ENCODE assay signal across 10 cellular contexts in the genomic region with DNA sequence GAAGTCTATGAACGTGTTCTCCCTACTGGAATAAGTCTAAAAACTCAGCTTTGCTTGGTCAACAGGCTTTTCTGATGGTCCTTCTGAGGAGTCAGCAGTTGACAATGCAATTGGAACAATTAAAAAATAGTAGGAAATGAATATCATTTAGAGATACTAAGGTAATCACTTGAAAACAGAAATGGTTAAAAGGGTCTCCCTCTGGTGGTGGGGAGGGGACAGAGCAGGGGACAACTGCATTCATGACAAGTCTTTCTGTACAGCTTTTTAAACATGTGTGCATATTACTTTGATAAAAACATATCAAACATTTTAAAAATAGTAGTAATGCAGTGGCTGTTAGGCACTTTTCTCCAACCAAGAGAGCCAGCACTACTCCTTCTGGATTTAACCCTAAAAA.
DNase-seq lines count a peak whose midpoint lies in the region; ATAC-seq and TF ChIP-seq lines count a peak whose summit lies in the region.
"Had no signal": no experiment of that assay in that cellular context is flagged by ENCODE, and none has a peak within 500 bp of the region (broad histone marks: within the 10 kb centered on the region; RNA-seq: fewer than 3 reads in every experiment).

No MANE protein-coding gene starts in this region.

- H3K9me3 ChIP-seq in HEK293 (ENCODE audit: control insufficient read depth, insufficient read depth, low read depth, low read length) (no peaks in the 10 kb centered on the region), tibial artery (no peaks in the 10 kb centered on the region)

- H3K27ac ChIP-seq in HEK293 (ENCODE audit: extremely low read depth, low read depth, low read length) (no peak overlapping the region), tibial artery (no peak overlapping the region)

- no peak overlapping the region for H3K4me3 ChIP-seq in HEK293 (ENCODE audit: low read depth, low read length)
- no peak overlapping the region for H3K4me3 ChIP-seq in kidney epithelial cell (ENCODE audit: low read depth, low read length)
- no peak overlapping the region for H3K4me3 ChIP-seq in tibial artery

- intact Hi-C loops in tibial artery (cut with DNase I; ENCODE audit: low total_unique reads) = no loop called here

- POLR2A ChIA-PET in HEK293 (lab: Yijun Ruan, JAX) = no interaction called here

- no peaks in the 10 kb centered on the region for H3K9me3 Mint-ChIP-seq in stimulated activated naive B cell treated with anti-CD40 and anti-IgM and Interleukin-4, amounts not matched to agents 10 μg/mL and 1 μg/mL and 100 μg/mL, for 72 hours
- no peaks in the 10 kb centered on the region for H3K9me3 Mint-ChIP-seq in activated T-cell treated with anti-CD3 and anti-CD28 coated beads, Interleukin-2, amount 50 U/mL, for 4 hours
- H3K9me3 Mint-ChIP-seq: activated B cell treated with CpG ODN at 0.5 μM for 24 hours had no signal

- no peak overlapping the region for H3K27ac Mint-ChIP-seq in stimulated activated naive B cell treated with anti-CD40 and anti-IgM and Interleukin-4, amounts not matched to agents 10 μg/mL and 1 μg/mL and 100 μg/mL, for 72 hours
- H3K27ac Mint-ChIP-seq: activated B cell treated with CpG ODN at 0.5 μM for 24 hours; CD4-positive, alpha-beta memory T cell had no signal

- peak; percentile 45 for DNase-seq in NCI-H1092 treated with DMSO at 0.1 percent for 48 hours (lab: John Stamatoyannopoulos, UW)
- DNase-seq in NCI-H1092 (lab: John Stamatoyannopoulos, UW) = no peak
- peak; percentile 37 for DNase-seq in SK-MEL-5 (ENCODE audit: low read depth, low spot score)
- DNase-seq in kidney epithelial cell (ENCODE audit: low read depth) = no peak
- no peak for DNase-seq in stimulated activated naive B cell treated with anti-CD40 and anti-IgM and Interleukin-4, amounts not matched to agents 10 μg/mL and 1 μg/mL and 100 μg/mL, for 72 hours
- no peak for DNase-seq in tibial artery
- no peak for DNase-seq in activated T-cell treated with anti-CD3 and anti-CD28 coated beads, Interleukin-2, amount 50 U/mL, for 4 hours
- DNase-seq: activated B cell treated with CpG ODN at 0.5 μM for 24 hours had no signal

- ATAC-seq in stimulated activated naive B cell treated with anti-CD40 and anti-IgM and Interleukin-4, amounts not matched to agents 10 μg/mL and 1 μg/mL and 100 μg/mL, for 72 hours (replicated peaks) = no peak
- no peak for ATAC-seq in activated T-cell treated with anti-CD3 and anti-CD28 coated beads, Interleukin-2, amount 50 U/mL, for 4 hours

- in situ Hi-C loops in SK-MEL-5 (cut with HindIII; ENCODE audit: low pct_unique_long_range_greater_than_20kb, low sequenced_read_pairs) = no loop called here

- CTCF ChIA-PET in HEK293 (lab: Yijun Ruan, JAX) = interaction anchor here (0.6 to 1.4 kb wide), 12 partner anchors 9 to 1697 kb away, joined by 3 to 6 read pairs (median 3); no protein-coding TSS in a partner anchor

- no peak overlapping the region for H3K4me3 Mint-ChIP-seq in stimulated activated naive B cell treated with anti-CD40 and anti-IgM and Interleukin-4, amounts not matched to agents 10 μg/mL and 1 μg/mL and 100 μg/mL, for 72 hours
- H3K4me3 Mint-ChIP-seq in activated T-cell treated with anti-CD3 and anti-CD28 coated beads, Interleukin-2, amount 50 U/mL, for 4 hours = no peak overlapping the region
- H3K4me3 Mint-ChIP-seq: activated B cell treated with CpG ODN at 0.5 μM for 24 hours; CD4-positive, alpha-beta memory T cell had no signal

- H3K27me3 ChIP-seq in kidney epithelial cell (ENCODE audit: control insufficient read depth, insufficient read depth, low read length) (no peaks in the 10 kb centered on the region), tibial artery (no peaks in the 10 kb centered on the region)

- no peaks in the 10 kb centered on the region for H3K27me3 Mint-ChIP-seq in stimulated activated naive B cell treated with anti-CD40 and anti-IgM and Interleukin-4, amounts not matched to agents 10 μg/mL and 1 μg/mL and 100 μg/mL, for 72 hours
- no peaks in the 10 kb centered on the region for H3K27me3 Mint-ChIP-seq in activated T-cell treated with anti-CD3 and anti-CD28 coated beads, Interleukin-2, amount 50 U/mL, for 4 hours (ENCODE audit: low read depth)
- H3K27me3 Mint-ChIP-seq: activated B cell treated with CpG ODN at 0.5 μM for 24 hours; CD4-positive, alpha-beta memory T cell had no signal

- TF ChIP-seq CTCF in HEK293 (tag by site-specific recombination; IDR thresholded peaks at IDR 0.05) (0 out of 2 replicates have a peak, but pooled peaks have one; percentile 24), kidney epithelial cell (IDR thresholded peaks at IDR 0.05; ENCODE audit: insufficient read depth, low read length, poor library complexity, severe bottlenecking) (peak; percentile 77), tibial artery (IDR thresholded peaks at IDR 0.05) (no peak)

- H3K4me1 ChIP-seq in HEK293 (ENCODE audit: control insufficient read depth, insufficient read depth, low read length) = no peaks in the 10 kb centered on the region
- H3K4me1 ChIP-seq in tibial artery = no peaks in the 10 kb centered on the region

- peaks cover 4 to 5% of the 10 kb centered on the region in 2 donors for H3K4me1 Mint-ChIP-seq in stimulated activated naive B cell treated with anti-CD40 and anti-IgM and Interleukin-4, amounts not matched to agents 10 μg/mL and 1 μg/mL and 100 μg/mL, for 72 hours
- no peaks in the 10 kb centered on the region for H3K4me1 Mint-ChIP-seq in activated T-cell treated with anti-CD3 and anti-CD28 coated beads, Interleukin-2, amount 50 U/mL, for 4 hours (ENCODE audit: low read depth)
- H3K4me1 Mint-ChIP-seq: activated B cell treated with CpG ODN at 0.5 μM for 24 hours; CD4-positive, alpha-beta memory T cell had no signal

- H3K36me3 ChIP-seq in HEK293 (ENCODE audit: control insufficient read depth in 2 of 2, insufficient read depth in 1 of 2, low read length in 2 of 2) (no peaks in the 10 kb centered on the region), kidney epithelial cell (ENCODE audit: control insufficient read depth, insufficient read depth, low read length) (no peaks in the 10 kb centered on the region), tibial artery (no peaks in the 10 kb centered on the region)

- no peaks in the 10 kb centered on the region for H3K36me3 Mint-ChIP-seq in stimulated activated naive B cell treated with anti-CD40 and anti-IgM and Interleukin-4, amounts not matched to agents 10 μg/mL and 1 μg/mL and 100 μg/mL, for 72 hours
- H3K36me3 Mint-ChIP-seq in activated T-cell treated with anti-CD3 and anti-CD28 coated beads, Interleukin-2, amount 50 U/mL, for 4 hours (ENCODE audit: insufficient read depth) = no peaks in the 10 kb centered on the region
- H3K36me3 Mint-ChIP-seq: CD4-positive, alpha-beta memory T cell had no signal

TF ChIP-seq in HEK293, 187 proteins besides CTCF, POLR2A, EP300 and RAD21:
- TF ChIP-seq, protein P1, sequence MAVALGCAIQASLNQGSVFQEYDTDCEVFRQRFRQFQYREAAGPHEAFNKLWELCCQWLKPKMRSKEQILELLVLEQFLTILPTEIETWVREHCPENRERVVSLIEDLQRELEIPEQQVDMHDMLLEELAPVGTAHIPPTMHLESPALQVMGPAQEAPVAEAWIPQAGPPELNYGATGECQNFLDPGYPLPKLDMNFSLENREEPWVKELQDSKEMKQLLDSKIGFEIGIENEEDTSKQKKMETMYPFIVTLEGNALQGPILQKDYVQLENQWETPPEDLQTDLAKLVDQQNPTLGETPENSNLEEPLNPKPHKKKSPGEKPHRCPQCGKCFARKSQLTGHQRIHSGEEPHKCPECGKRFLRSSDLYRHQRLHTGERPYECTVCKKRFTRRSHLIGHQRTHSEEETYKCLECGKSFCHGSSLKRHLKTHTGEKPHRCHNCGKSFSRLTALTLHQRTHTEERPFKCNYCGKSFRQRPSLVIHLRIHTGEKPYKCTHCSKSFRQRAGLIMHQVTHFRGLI (tag by site-specific recombination; IDR thresholded peaks at IDR 0.05) = no peak
- TF ChIP-seq ZNF292 (tag by site-specific recombination; IDR thresholded peaks at IDR 0.05; ENCODE audit: borderline replicate concordance, low read depth) = no peak
- no peak for TF ChIP-seq ZNF837 (tag by site-specific recombination; IDR thresholded peaks at IDR 0.05)
- TF ChIP-seq YY2 (tag by site-specific recombination; IDR thresholded peaks at IDR 0.05) = no peak
- TF ChIP-seq ZNF654 (tag by site-specific recombination; IDR thresholded peaks at IDR 0.05; ENCODE audit: low read depth) = peak; percentile 24; the same call in 1 of the 2 replicates
TF ChIP-seq in HEK293: peak in this region for 1.

Comparison
In these comparisons a context has a peak if more than half of its experiments do, and no peak if none do; other contexts are left out.
1. DNase-seq: peak in NCI-H1092 treated with DMSO at 0.1 percent for 48 hours (single experiment) and SK-MEL-5 (single experiment); none in NCI-H1092 (single experiment), kidney epithelial cell (single experiment), stimulated activated naive B cell treated with anti-CD40 and anti-IgM and Interleukin-4, amounts not matched to agents 10 μg/mL and 1 μg/mL and 100 μg/mL, for 72 hours (single experiment), tibial artery (0 of 2) and activated T-cell treated with anti-CD3 and anti-CD28 coated beads, Interleukin-2, amount 50 U/mL, for 4 hours (single experiment).
2. CTCF ChIP-seq: peak in HEK293 (single experiment) and kidney epithelial cell (single experiment); none in tibial artery (0 of 2).